23 cellular contexts compared by ENCODE assay signal in genomic region chr4:26964994-26965393, GRCh38.
A peak's percentile ranks its signal among the peaks of the same experiment; 100 is the strongest.
DNase-seq lines count a peak whose midpoint lies in the region; ATAC-seq and TF ChIP-seq lines count a peak whose summit lies in the region.
"Had no signal": no experiment of that assay in that cellular context is flagged by ENCODE, and none has a peak within 500 bp of the region (broad histone marks: within the 10 kb centered on the region; RNA-seq: fewer than 3 reads in every experiment).

No MANE protein-coding gene starts in this region.

- H4K8ac ChIP-seq in neuronal stem cell (ENCODE audit: low read depth, low read length) = no peak overlapping the region

- no peaks in the 10 kb centered on the region for H3K27me3 ChIP-seq in SK-N-SH (ENCODE audit: insufficient read depth)
- no peaks in the 10 kb centered on the region for H3K27me3 ChIP-seq in GM23248 (replicated peaks; ENCODE audit: insufficient read depth)
- H3K27me3 ChIP-seq in PC-3 (ENCODE audit: low read length) = no peaks in the 10 kb centered on the region
- no peaks in the 10 kb centered on the region for H3K27me3 ChIP-seq in skeletal muscle satellite cell (ENCODE audit: control insufficient read depth, insufficient read depth, low read length)
- H3K27me3 ChIP-seq in neuronal stem cell (ENCODE audit: control insufficient read depth in 3 of 3, insufficient read depth in 3 of 3, low read depth in 1 of 3, low read length in 3 of 3) = no peaks in the 10 kb centered on the region
- no peaks in the 10 kb centered on the region for H3K27me3 ChIP-seq in spleen (replicated peaks in 1 of 7)
- H3K27me3 ChIP-seq: ascending aorta, upper lobe of right lung had no signal

- TF ChIP-seq POLR2A in spleen (IDR thresholded peaks at IDR 0.05) = no peak

- no peak overlapping the region for H2AK5ac ChIP-seq in neuronal stem cell (ENCODE audit: low read depth, low read length)

- BruUV-seq in PC-3 (replicated peaks; lab: Mats Ljungman, UMichigan) = no TSS peak

- H3K27ac ChIP-seq in SK-N-SH (ENCODE audit: low read depth in 2 of 2, low read length in 1 of 2) (no peak overlapping the region; a peak in 1 of 4 replicates), GM23248 (no peak overlapping the region), PC-3 (ENCODE audit: low read length) (no peak overlapping the region), neuronal stem cell (replicated peaks; ENCODE audit: low read length) (no peak overlapping the region), spleen (no peak overlapping the region)
- H3K27ac ChIP-seq: 22Rv1, ascending aorta, lower lobe of right lung, SK-N-MC, upper lobe of right lung had no signal

- CTCF ChIA-PET in SK-N-SH (lab: Yijun Ruan, JAX) = no interaction called here
- CTCF ChIA-PET in PC-3 (lab: Charles Lee) = no interaction called here

- no peak for ATAC-seq in SK-N-SH treated with all-trans-retinoic acid at 6 μM for 48 hours
- no peak for ATAC-seq in PC-3
- ATAC-seq: activated CD4-positive, CD25-positive, alpha-beta regulatory T cell treated with anti-CD3 and anti-CD28 coated beads, Interleukin-2, amount 50 U/mL, for 24 hours; activated CD8-positive, alpha-beta T cell treated with anti-CD3 and anti-CD28 coated beads, Interleukin-2, amount 10 ng/mL, durations not matched to agents 7 days and 5 days; activated T-cell treated with anti-CD3 and anti-CD28 coated beads, Interleukin-2, amount 50 U/mL, for 4 hours; K562; lower lobe of right lung; upper lobe of right lung had no signal

- H3K79me1 ChIP-seq in neuronal stem cell (ENCODE audit: low read depth, low read length) = no peaks in the 10 kb centered on the region

- H3F3A ChIP-seq in SK-N-SH (replicated peaks; ENCODE audit: insufficient read depth) (peaks cover 7% of the 10 kb centered on the region), GM23248 (ENCODE audit: insufficient read depth) (peaks cover 8% of the 10 kb centered on the region; the same call in 1 of the 2 replicates), PC-3 (ENCODE audit: low read length, unreplicated experiment) (no peaks in the 10 kb centered on the region)

- H2AFZ ChIP-seq in SK-N-SH (ENCODE audit: low read depth) (no peak overlapping the region), GM23248 (no peak overlapping the region), PC-3 (ENCODE audit: low read length) (no peak overlapping the region), neuronal stem cell (ENCODE audit: low read length) (no peak overlapping the region)

- no peak overlapping the region for H3K23ac ChIP-seq in neuronal stem cell (ENCODE audit: low read depth, low read length, poor library complexity)

- H3K4ac ChIP-seq in neuronal stem cell (ENCODE audit: low read length) = no peak overlapping the region

- in situ Hi-C loops in GM23248 (cut with MboI) = no loop called here

- POLR2A ChIA-PET in SK-N-SH (lab: Yijun Ruan, JAX) = no interaction called here
- POLR2A ChIA-PET in PC-3 (lab: Charles Lee; ENCODE audit: unreplicated experiment) = no interaction called here

- no peak overlapping the region for H3K4me3 ChIP-seq in SK-N-SH (ENCODE audit: low read depth in 2 of 2, low read length in 1 of 2)
- H3K4me3 ChIP-seq in GM23248 = no peak overlapping the region
- no peak overlapping the region for H3K4me3 ChIP-seq in PC-3 (ENCODE audit: low read length)
- no peak overlapping the region for H3K4me3 ChIP-seq in skeletal muscle satellite cell (ENCODE audit: low read length)
- H3K4me3 ChIP-seq in neuronal stem cell (ENCODE audit: low read length in 2 of 2) = no peak overlapping the region
- no peak overlapping the region for H3K4me3 ChIP-seq in spleen
- H3K4me3 ChIP-seq: ascending aorta, K562, lower lobe of right lung, SK-N-MC, upper lobe of right lung had no signal

- no peaks in the 10 kb centered on the region for H3K79me2 ChIP-seq in SK-N-SH (ENCODE audit: insufficient read depth)
- 0 out of 2 replicates have a peak, but pooled peaks cover 5% of the 10 kb centered on the region for H3K79me2 ChIP-seq in GM23248 (ENCODE audit: insufficient read depth)
- H3K79me2 ChIP-seq in PC-3 (ENCODE audit: low read length) = no peaks in the 10 kb centered on the region

- H3K14ac ChIP-seq in neuronal stem cell (ENCODE audit: low read length) = no peak overlapping the region

- H2BK120ac ChIP-seq in neuronal stem cell (ENCODE audit: low read depth, low read length) = no peak overlapping the region

- H2BK12ac ChIP-seq in neuronal stem cell (ENCODE audit: low read length) = no peak overlapping the region

- no peaks in the 10 kb centered on the region for H3K36me3 ChIP-seq in SK-N-SH (replicated peaks in 1 of 2; ENCODE audit: control insufficient read depth in 1 of 2, insufficient read depth in 2 of 2, low read length in 1 of 2)
- no peaks in the 10 kb centered on the region for H3K36me3 ChIP-seq in GM23248 (ENCODE audit: low read depth)
- no peaks in the 10 kb centered on the region for H3K36me3 ChIP-seq in PC-3 (ENCODE audit: low read depth, low read length)
- no peaks in the 10 kb centered on the region for H3K36me3 ChIP-seq in skeletal muscle satellite cell (ENCODE audit: insufficient read depth, low read length)
- H3K36me3 ChIP-seq in neuronal stem cell (replicated peaks in 1 of 2; ENCODE audit: control insufficient read depth in 2 of 2, insufficient read depth in 2 of 2, low read length in 2 of 2) = no peaks in the 10 kb centered on the region
- H3K36me3 ChIP-seq in spleen = peaks cover 0 to 7% (median 0%) of the 10 kb centered on the region in 6 donors
- H3K36me3 ChIP-seq: ascending aorta, lower lobe of right lung, upper lobe of right lung had no signal

- H3K9me2 ChIP-seq in SK-N-SH (no peaks in the 10 kb centered on the region), GM23248 (ENCODE audit: insufficient read depth) (no peaks in the 10 kb centered on the region), PC-3 (replicated peaks; ENCODE audit: low read length) (no peaks in the 10 kb centered on the region)

- no peak overlapping the region for H2BK5ac ChIP-seq in neuronal stem cell (ENCODE audit: low read length)

- no peak for TF ChIP-seq RAD21 in SK-N-SH (IDR thresholded peaks at IDR 0.05; ENCODE audit: low read length)

- WGBS in SK-N-SH (ENCODE audit: low lambda C conversion rate) = 93% methylated on average over 1 of the region's 1 CpG
- WGBS in GM23248 (ENCODE audit: low coverage in 1 of 2, low lambda C conversion rate in 2 of 2, missing lambda C conversion rate in 2 of 2), 2 experiments = 37 to 44% methylated on average over 1 of the region's 1 CpG
- no CpG with 5 or more reads among the region's 1 CpG for WGBS in neuronal stem cell (ENCODE audit: extremely low coverage in 2 of 2, insufficient read length in 2 of 2, insufficient replicate concordance in 1 of 2), 2 donors
- 85 to 95% (median 93%) methylated on average over 1 of the region's 1 CpG for WGBS in spleen, 5 donors

- H4K91ac ChIP-seq in neuronal stem cell (ENCODE audit: low read depth, low read length, poor library complexity) = no peak overlapping the region

- H3K9me3 ChIP-seq in SK-N-SH (no peaks in the 10 kb centered on the region), GM23248 (ENCODE audit: low read depth) (no peaks in the 10 kb centered on the region), PC-3 (ENCODE audit: low read length) (no peaks in the 10 kb centered on the region), skeletal muscle satellite cell (replicated peaks; ENCODE audit: low read length) (no peaks in the 10 kb centered on the region), neuronal stem cell (replicated peaks in 1 of 2; ENCODE audit: control insufficient read depth in 2 of 2, insufficient read depth in 1 of 2, low read depth in 1 of 2, low read length in 2 of 2) (no peaks in the 10 kb centered on the region), spleen (no peaks in the 10 kb centered on the region)
- H3K9me3 ChIP-seq: ascending aorta, lower lobe of right lung, upper lobe of right lung had no signal

- H3K4me1 ChIP-seq in SK-N-SH (ENCODE audit: control insufficient read depth in 1 of 2, insufficient read depth in 2 of 2, low read depth in 1 of 2, low read length in 1 of 2) = peaks cover 0 to 7% of the 10 kb centered on the region in 2 experiments; a peak in 3 of 4 replicates
- peaks cover 18% of the 10 kb centered on the region for H3K4me1 ChIP-seq in GM23248 (ENCODE audit: insufficient read depth)
- H3K4me1 ChIP-seq in PC-3 (ENCODE audit: insufficient read depth, low read length) = peaks cover 13% of the 10 kb centered on the region
- H3K4me1 ChIP-seq in skeletal muscle satellite cell (ENCODE audit: control insufficient read depth, insufficient read depth, low read length) = peaks cover 13% of the 10 kb centered on the region
- H3K4me1 ChIP-seq in neuronal stem cell (ENCODE audit: control insufficient read depth in 2 of 2, insufficient read depth in 1 of 2, low read depth in 1 of 2, low read length in 2 of 2) = peaks cover 0 to 4% of the 10 kb centered on the region in 2 donors
- peaks cover 0 to 26% (median 2%) of the 10 kb centered on the region in 6 donors for H3K4me1 ChIP-seq in spleen
- H3K4me1 ChIP-seq: lower lobe of right lung, upper lobe of right lung had no signal

- no peak overlapping the region for H2BK15ac ChIP-seq in neuronal stem cell (ENCODE audit: low read length)

- H3K4me2 ChIP-seq in SK-N-SH (0 out of 2 replicates have a peak overlapping the region, but pooled peaks have one; percentile 25), GM23248 (ENCODE audit: unreplicated experiment) (peak overlapping the region; percentile 47), PC-3 (ENCODE audit: low read length) (0 out of 2 replicates have a peak overlapping the region, but pooled peaks have one; percentile 4), skeletal muscle satellite cell (ENCODE audit: low read length) (peak overlapping the region; percentile 43), neuronal stem cell (ENCODE audit: insufficient read depth, low read length, poor library complexity, severe bottlenecking) (no peak overlapping the region)

- TF ChIP-seq EP300 in SK-N-SH (IDR thresholded peaks at IDR 0.05; ENCODE audit: borderline replicate concordance in 1 of 2, low read depth in 1 of 2, low read length in 1 of 2) = no peak

- DNase-seq in SK-N-SH = no peak
- no peak for DNase-seq in GM23248
- DNase-seq in PC-3 = no peak
- DNase-seq in neuronal stem cell (ENCODE audit: low spot score) = no peak
- DNase-seq in spleen = no peak
- DNase-seq in stimulated activated CD4-positive, alpha-beta T cell treated with anti-CD3 and anti-CD28 coated beads, Interleukin-12 subunit alpha, Interleukin-12 subunit beta, amount 100 ng/mL, for 4 hours = no peak
- DNase-seq: activated CD8-positive, alpha-beta T cell treated with anti-CD3 and anti-CD28 coated beads, Interleukin-2, amount 10 ng/mL, durations not matched to agents 7 days and 5 days; activated naive CD4-positive, alpha-beta T cell treated with anti-CD3 and anti-CD28 coated beads, Interleukin-2, amount 10 ng/mL, durations not matched to agents 7 days and 5 days; activated T-cell treated with anti-CD3 and anti-CD28 coated beads, Interleukin-2, amount 50 U/mL, for 4 hours; H9; lower lobe of right lung; NCI-H1694 treated with DMSO at 0.1 percent for 48 hours; NCI-H2227 treated with DMSO at 0.1 percent for 48 hours; posterior cingulate gyrus; T1000; upper lobe of right lung had no signal

- no peaks in the 10 kb centered on the region for H4K20me1 ChIP-seq in SK-N-SH (ENCODE audit: insufficient read depth)
- no peaks in the 10 kb centered on the region for H4K20me1 ChIP-seq in GM23248 (ENCODE audit: insufficient read depth)
- H4K20me1 ChIP-seq in PC-3 (ENCODE audit: low read length) = no peaks in the 10 kb centered on the region

- intact Hi-C loops in PC-3 (cut with micrococcal nuclease) = loop anchor here (5.0 kb wide), 1 partner anchor 42 kb away; no protein-coding TSS in a partner anchor
- intact Hi-C loops in spleen (cut with DNase I; ENCODE audit: low total_unique reads) = no loop called here

- H3K18ac ChIP-seq in neuronal stem cell (ENCODE audit: low read length) = no peak overlapping the region

- TF ChIP-seq CTCF in SK-N-SH (IDR thresholded peaks at IDR 0.05) (no peak), PC-3 (conservative IDR thresholded peaks at IDR 0.05; ENCODE audit: low read depth, low read length) (no peak), spleen (IDR thresholded peaks at IDR 0.05 in 8 of 11, conservative IDR thresholded peaks at IDR 0.05 in 3 of 11) (no peak)

- H3K9ac ChIP-seq in SK-N-SH (no peak overlapping the region), GM23248 (0 out of 2 replicates have a peak overlapping the region, but pooled peaks have one; percentile 0), PC-3 (ENCODE audit: low read length) (no peak overlapping the region), skeletal muscle satellite cell (ENCODE audit: low read depth, low read length) (no peak overlapping the region), neuronal stem cell (ENCODE audit: low read depth, low read length, poor library complexity) (no peak overlapping the region)
